In the genomic region with DNA sequence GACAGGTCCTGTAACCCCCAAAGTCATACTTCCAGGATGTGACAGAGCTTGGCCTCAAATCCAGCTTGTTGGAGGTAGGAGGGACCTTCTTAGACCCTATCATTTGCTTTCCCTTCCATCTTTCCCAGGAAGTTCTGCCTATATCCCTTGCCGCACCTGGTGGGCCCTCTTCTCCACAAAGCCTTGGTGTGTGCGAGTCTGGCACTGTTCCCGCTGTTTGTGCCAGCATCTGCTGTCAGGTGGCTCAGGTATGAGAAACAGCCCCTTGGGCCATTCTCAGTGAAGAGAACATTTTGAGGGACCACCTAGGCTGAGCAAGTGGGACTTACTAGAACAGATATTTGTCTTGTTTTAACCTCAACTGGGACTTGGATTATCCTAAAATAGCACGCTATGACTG, we compare ENCODE assay signal across 22 cellular contexts. TPM values are rescaled to one million over a fixed set of nuclear protein-coding genes. Genes with fewer than 3 reads are reported as not detected.
DNase-seq lines count a peak whose midpoint lies in the region; ATAC-seq and TF ChIP-seq lines count a peak whose summit lies in the region.
"Had no signal": no experiment of that assay in that cellular context is flagged by ENCODE, and none has a peak within 500 bp of the region (broad histone marks: within the 10 kb centered on the region; RNA-seq: fewer than 3 reads in every experiment).

No MANE protein-coding gene starts in this region.

- no peaks in the 10 kb centered on the region for H3K27me3 Mint-ChIP-seq in stimulated activated memory B cell treated with anti-CD40 and anti-IgM and Interleukin-4, amounts not matched to agents 10 μg/mL and 1 μg/mL and 100 μg/mL, for 72 hours
- H3K27me3 Mint-ChIP-seq: CD4-positive, alpha-beta memory T cell had no signal

- DNase-seq in SK-N-SH: no peak
- peak in 1 of 2 donors; percentile 71 for DNase-seq in breast epithelium (ENCODE audit: low spot score in 2 of 2)
- no peak for DNase-seq in vagina (ENCODE audit: extremely low spot score in 2 of 2)
- DNase-seq: activated gamma-delta T cell treated with Interleukin-2 at 50 U/mL for 16 hours; CD4-positive, alpha-beta memory T cell; effector CD8-positive, alpha-beta T cell; foreskin keratinocyte; NCI-H1105; OCI-M1; stimulated activated naive CD4-positive, alpha-beta T cell; WERI-Rb-1 had no signal

- no peak overlapping the region for H3K4me3 ChIP-seq in SK-N-SH (ENCODE audit: low read depth in 2 of 2, low read length in 1 of 2)
- peak overlapping the region in 2 of 3 donors; percentile 56 to 63 for H3K4me3 ChIP-seq in breast epithelium
- peak overlapping the region; percentile 3 for H3K4me3 ChIP-seq in mucosa of stomach (ENCODE audit: low read length)
- H3K4me3 ChIP-seq in vagina: peak overlapping the region in 1 of 2 donors; percentile 48
- H3K4me3 ChIP-seq: GM12878, K562, lung had no signal

- H3K4me1 ChIP-seq in SK-N-SH (ENCODE audit: control insufficient read depth in 1 of 2, insufficient read depth in 2 of 2, low read depth in 1 of 2, low read length in 1 of 2): peaks cover 0 to 12% of the 10 kb centered on the region in 2 experiments; a peak in 2 of 4 replicates
- H3K4me1 ChIP-seq in breast epithelium: peaks cover 0 to 2% of the 10 kb centered on the region in 2 donors
- peaks cover 34% of the 10 kb centered on the region for H3K4me1 ChIP-seq in mucosa of stomach (ENCODE audit: control insufficient read depth, insufficient read depth, low read length)
- H3K4me1 ChIP-seq in vagina: peaks cover 37% of the 10 kb centered on the region

- ATAC-seq in SK-N-SH treated with all-trans-retinoic acid at 6 μM for 48 hours (no peak), HG02973 (IDR thresholded peaks at IDR 0.05; ENCODE audit: unreplicated experiment) (no peak), GM19463 (IDR thresholded peaks at IDR 0.05; ENCODE audit: unreplicated experiment) (no peak)
- ATAC-seq in stimulated activated memory B cell treated with anti-CD40 and anti-IgM and Interleukin-4, amounts not matched to agents 10 μg/mL and 1 μg/mL and 100 μg/mL, for 72 hours: no peak
- ATAC-seq: GM12878 had no signal

- peak overlapping the region; percentile 73; the same call in 1 of the 2 replicates for H3K4me2 ChIP-seq in SK-N-SH

- no peak for TF ChIP-seq RAD21 in SK-N-SH (IDR thresholded peaks at IDR 0.05; ENCODE audit: low read length)

- CTCF ChIA-PET in SK-N-SH (lab: Yijun Ruan, JAX): interaction anchor here (1.0 kb wide), 1 partner anchor 11 kb away, joined by 3 read pairs; no protein-coding TSS in a partner anchor

- no peak overlapping the region for H3K9ac ChIP-seq in SK-N-SH
- H3K9ac ChIP-seq in mucosa of stomach (ENCODE audit: low read length): peak overlapping the region; percentile 90

- H3F3A ChIP-seq in SK-N-SH (replicated peaks; ENCODE audit: insufficient read depth): peaks cover 3% of the 10 kb centered on the region

- POLR2A ChIA-PET in SK-N-SH (lab: Yijun Ruan, JAX): interaction anchor here (1.8 kb wide), 1 partner anchor 11 kb away, joined by 5 read pairs; no protein-coding TSS in a partner anchor

- TF ChIP-seq CTCF in SK-N-SH (IDR thresholded peaks at IDR 0.05) (no peak), breast epithelium (IDR thresholded peaks at IDR 0.05) (no peak), vagina (IDR thresholded peaks at IDR 0.05) (no peak)

- TF ChIP-seq POLR2A in breast epithelium (IDR thresholded peaks at IDR 0.05): no peak
- no peak for TF ChIP-seq POLR2A in vagina (IDR thresholded peaks at IDR 0.05)

- no peaks in the 10 kb centered on the region for H4K20me1 ChIP-seq in SK-N-SH (ENCODE audit: insufficient read depth)

- H3K27ac ChIP-seq in SK-N-SH (ENCODE audit: low read depth in 2 of 2, low read length in 1 of 2): peak overlapping the region in 1 of 2 experiments; percentile 86; a peak in 2 of 4 replicates
- peak overlapping the region; percentile 82 to 84 for H3K27ac ChIP-seq in breast epithelium
- H3K27ac ChIP-seq in vagina: peak overlapping the region; percentile 69
- H3K27ac ChIP-seq: foreskin keratinocyte, neutrophil, WERI-Rb-1 had no signal

- no peak overlapping the region for H3K4me3 Mint-ChIP-seq in stimulated activated memory B cell treated with anti-CD40 and anti-IgM and Interleukin-4, amounts not matched to agents 10 μg/mL and 1 μg/mL and 100 μg/mL, for 72 hours

- H3K9me3 Mint-ChIP-seq in stimulated activated memory B cell treated with anti-CD40 and anti-IgM and Interleukin-4, amounts not matched to agents 10 μg/mL and 1 μg/mL and 100 μg/mL, for 72 hours: no peaks in the 10 kb centered on the region
- H3K9me3 Mint-ChIP-seq: CD4-positive, alpha-beta memory T cell had no signal

- H3K36me3 ChIP-seq in SK-N-SH (replicated peaks in 1 of 2; ENCODE audit: control insufficient read depth in 1 of 2, insufficient read depth in 2 of 2, low read length in 1 of 2) (no peaks in the 10 kb centered on the region), breast epithelium (no peaks in the 10 kb centered on the region), mucosa of stomach (ENCODE audit: control insufficient read depth, insufficient read depth, low read length) (peaks cover 4% of the 10 kb centered on the region), vagina (peaks cover 0 to 8% of the 10 kb centered on the region in 2 donors)
- H3K36me3 ChIP-seq: neutrophil, WERI-Rb-1 had no signal

- intact Hi-C loops in breast epithelium (cut with DNase I; ENCODE audit: low total_unique reads): no loop called here
- intact Hi-C loops in vagina (cut with DNase I): no loop called here

- H2AFZ ChIP-seq in SK-N-SH (ENCODE audit: low read depth): peak overlapping the region; percentile 91; the same call in 1 of the 2 replicates

- 95% methylated on average over 4 of the region's 4 CpGs for WGBS in SK-N-SH (ENCODE audit: low lambda C conversion rate)

- H3K27me3 ChIP-seq in SK-N-SH (ENCODE audit: insufficient read depth) (no peaks in the 10 kb centered on the region), breast epithelium (no peaks in the 10 kb centered on the region), mucosa of stomach (ENCODE audit: control insufficient read depth, insufficient read depth, low read length) (no peaks in the 10 kb centered on the region), vagina (no peaks in the 10 kb centered on the region)
- H3K27me3 ChIP-seq: foreskin keratinocyte, neutrophil had no signal

- no peak overlapping the region for H3K27ac Mint-ChIP-seq in stimulated activated memory B cell treated with anti-CD40 and anti-IgM and Interleukin-4, amounts not matched to agents 10 μg/mL and 1 μg/mL and 100 μg/mL, for 72 hours

- no peaks in the 10 kb centered on the region for H3K9me3 ChIP-seq in SK-N-SH
- no peaks in the 10 kb centered on the region for H3K9me3 ChIP-seq in breast epithelium
- H3K9me3 ChIP-seq in mucosa of stomach (ENCODE audit: control insufficient read depth, low read length): no peaks in the 10 kb centered on the region
- H3K9me3 ChIP-seq in vagina: no peaks in the 10 kb centered on the region
- H3K9me3 ChIP-seq: neutrophil had no signal

- H3K9me2 ChIP-seq in SK-N-SH: no peaks in the 10 kb centered on the region

- peaks cover 6% of the 10 kb centered on the region for H3K4me1 Mint-ChIP-seq in stimulated activated memory B cell treated with anti-CD40 and anti-IgM and Interleukin-4, amounts not matched to agents 10 μg/mL and 1 μg/mL and 100 μg/mL, for 72 hours

- H3K79me2 ChIP-seq in SK-N-SH (ENCODE audit: insufficient read depth): no peaks in the 10 kb centered on the region

- TF ChIP-seq EP300 in SK-N-SH (IDR thresholded peaks at IDR 0.05; ENCODE audit: borderline replicate concordance in 1 of 2, low read depth in 1 of 2, low read length in 1 of 2): no peak

- no peaks in the 10 kb centered on the region for H3K36me3 Mint-ChIP-seq in stimulated activated memory B cell treated with anti-CD40 and anti-IgM and Interleukin-4, amounts not matched to agents 10 μg/mL and 1 μg/mL and 100 μg/mL, for 72 hours
- H3K36me3 Mint-ChIP-seq: CD4-positive, alpha-beta memory T cell had no signal

TF ChIP-seq in SK-N-SH, 30 proteins besides CTCF, POLR2A, EP300 and RAD21:
- TF ChIP-seq SIN3A (IDR thresholded peaks at IDR 0.05; ENCODE audit: borderline replicate concordance, low read depth, low read length) (no peak), FOXM1 (IDR thresholded peaks at IDR 0.05; ENCODE audit: low read depth) (no peak)
TF ChIP-seq in SK-N-SH: peak in this region for 0.

TF ChIP-seq in SK-N-SH treated with all-trans-retinoic acid at 6 μM for 48 hours, 23 proteins besides CTCF, POLR2A, EP300 and RAD21 (continues in another document):
- TF ChIP-seq SNAI2 (CRISPR knock-in tag; IDR thresholded peaks at IDR 0.05) (no peak), ZC3H10 (CRISPR knock-in tag; IDR thresholded peaks at IDR 0.05) (no peak)

RNA-seq across cellular contexts. Expression of a gene that starts 1.3 kb away (rescaled TPM):
- polyA plus RNA-seq in SK-N-SH (2012; rRNA removed): 0.76 and 0.95 TPM in 2 replicates
- polyA plus RNA-seq in SK-N-SH (2012; cell fraction: cytosol; rRNA removed): 0.24 and 0.30 TPM in 2 replicates
- 2.9 and 3.1 TPM in 2 replicates for polyA plus RNA-seq in SK-N-SH (2012; cell fraction: nucleus; rRNA removed)
- total RNA-seq in breast epithelium (10 to 100 TPM; 11.5 to 22.0 (median 11.7) TPM), vagina (15.2 TPM)

RNA-seq across cellular contexts. Expression of a gene that starts 13.0 kb away (rescaled TPM):
- 17.3 and 17.9 TPM in 2 replicates for polyA plus RNA-seq in SK-N-SH (2012; rRNA removed)
- 6.7 and 11.4 TPM in 2 replicates for polyA plus RNA-seq in SK-N-SH (2012; cell fraction: cytosol; rRNA removed)
- 52.7 and 62.2 TPM in 2 replicates for polyA plus RNA-seq in SK-N-SH (2012; cell fraction: nucleus; rRNA removed)
- total RNA-seq in breast epithelium: 100 to 1,000 TPM in 1 of 3 donors, 10 to 100 TPM in 2; 59.6 to 119 (median 90.6) TPM
- total RNA-seq in vagina: 66.3 TPM

RNA-seq across cellular contexts. Expression of a gene that starts 13.5 kb away (rescaled TPM):
- polyA plus RNA-seq in SK-N-SH (2012; rRNA removed): 40.9 and 41.6 TPM in 2 replicates
- 33.4 and 42.7 TPM in 2 replicates for polyA plus RNA-seq in SK-N-SH (2012; cell fraction: cytosol; rRNA removed)
- 11.4 and 15.2 TPM in 2 replicates for polyA plus RNA-seq in SK-N-SH (2012; cell fraction: nucleus; rRNA removed)
- total RNA-seq in breast epithelium: 10 to 100 TPM; 34.1 to 73.1 (median 56.5) TPM
- 32.7 TPM for total RNA-seq in vagina

RNA-seq across cellular contexts. Expression of a gene that starts 23.9 kb away (rescaled TPM):
- 0.11 TPM in 1 of 2 replicates, not detected in the other for polyA plus RNA-seq in SK-N-SH (2012; rRNA removed)
- polyA plus RNA-seq in SK-N-SH (2012; cell fraction: cytosol; rRNA removed): 0.04 and 0.08 TPM in 2 replicates
- not detected in 2 replicates for polyA plus RNA-seq in SK-N-SH (2012; cell fraction: nucleus; rRNA removed)
- total RNA-seq in breast epithelium (1,000 to 10,000 TPM in 1 of 3 donors, 100 to 1,000 TPM in 1, 10 to 100 TPM in 1; 92.3 to 1,697 (median 153) TPM), vagina (51.3 TPM)
- total RNA-seq: activated CD8-positive, alpha-beta memory T cell treated with anti-CD3 and anti-CD28 coated beads for 36 hours; CD4-positive, alpha-beta memory T cell; foreskin keratinocyte; GM12878; K562; lung; NCI-H460 had no signal
- polyA plus RNA-seq: CD4-positive, alpha-beta memory T cell; K562 had no signal

RNA-seq across cellular contexts. Expression of a gene that starts 29.7 kb away (rescaled TPM):
- 77.6 and 86.9 TPM in 2 replicates for polyA plus RNA-seq in SK-N-SH (2012; rRNA removed)
- polyA plus RNA-seq in SK-N-SH (2012; cell fraction: cytosol; rRNA removed): 46.9 and 64.3 TPM in 2 replicates
- polyA plus RNA-seq in SK-N-SH (2012; cell fraction: nucleus; rRNA removed): 96.4 and 104 TPM in 2 replicates
- total RNA-seq in breast epithelium: 10 to 100 TPM; 33.6 to 52.4 (median 44.6) TPM
- 27.0 TPM for total RNA-seq in vagina

Comparison
In these comparisons a context has a peak if more than half of its experiments do, and no peak if none do; other contexts are left out.
1. H3K4me3 ChIP-seq: peak in breast epithelium (2 of 3) and mucosa of stomach (single experiment); none in SK-N-SH (0 of 2).